Comparison of ENCODE assay signal across 14 cellular contexts in genomic region chr19:34259367-34259865, GRCh38. TPM values are rescaled to one million over a fixed set of nuclear protein-coding genes. Genes with fewer than 3 reads are reported as not detected.
DNase-seq lines count a peak whose midpoint lies in the region; ATAC-seq, FAIRE-seq and TF ChIP-seq lines count a peak whose summit lies in the region.
"Had no signal": no experiment of that assay in that cellular context is flagged by ENCODE, and none has a peak within 500 bp of the region (broad histone marks: within the 10 kb centered on the region; RNA-seq: fewer than 3 reads in every experiment).

No MANE protein-coding gene starts in this region.

- WGBS in A549 (ENCODE audit: missing lambda C conversion rate) = 90% methylated on average over 2 of the region's 2 CpGs
- 75 to 91% (median 89%) methylated on average over 2 of the region's 2 CpGs for WGBS in stomach, 5 donors

- DNase-seq in A549 (ENCODE audit: low read depth in 1 of 2, low spot score in 1 of 2) (no peak), Panc1 (ENCODE audit: low read depth, low spot score) (no peak), glutamatergic neuron (no peak), epidermal melanocyte (ENCODE audit: insufficient read length, low spot score) (no peak), stomach (no peak), hepatic stellate cell (ENCODE audit: low spot score) (no peak)
- no peak for DNase-seq in CD4-positive, alpha-beta T cell
- no peak for DNase-seq in activated CD4-positive, alpha-beta T cell treated with anti-CD3 and anti-CD28 coated beads for 1 hour
- DNase-seq: activated naive CD8-positive, alpha-beta T cell treated with anti-CD3 and anti-CD28 coated beads for 36 hours; cerebellar nuclear complex; NCI-H2171; WERI-Rb-1 had no signal

- BruUV-seq in Panc1 (replicated peaks; lab: Mats Ljungman, UMichigan) = TSS peak; percentile 31

- H3K9me3 Mint-ChIP-seq in CD4-positive, alpha-beta T cell = no peaks in the 10 kb centered on the region
- H3K9me3 Mint-ChIP-seq in glutamatergic neuron (ENCODE audit: unreplicated experiment) = peaks cover 16% of the 10 kb centered on the region
- H3K9me3 Mint-ChIP-seq: activated naive CD8-positive, alpha-beta T cell treated with anti-CD3 and anti-CD28 coated beads for 36 hours had no signal

- H3K4me1 Mint-ChIP-seq in CD4-positive, alpha-beta T cell (ENCODE audit: low read depth) = peaks cover 71% of the 10 kb centered on the region
- H3K4me1 Mint-ChIP-seq in glutamatergic neuron (ENCODE audit: low read depth, unreplicated experiment) = peaks cover 27% of the 10 kb centered on the region

- CTCF ChIA-PET in A549 (lab: Yijun Ruan, JAX) (interaction anchor here (0.9 kb wide), 1 partner anchor 99 kb away, joined by 3 read pairs; no protein-coding TSS in a partner anchor), Panc1 (lab: Charles Lee) (no interaction called here)
- CTCF ChIA-PET in CD4-positive, alpha-beta T cell (lab: Charles Lee) = no interaction called here

- TF ChIP-seq EP300 in A549 (IDR thresholded peaks at IDR 0.05) (no peak), stomach (IDR thresholded peaks at IDR 0.05) (no peak)

- TF ChIP-seq CTCF in A549 (IDR thresholded peaks at IDR 0.05) (no peak), Panc1 (IDR thresholded peaks at IDR 0.05) (no peak), glutamatergic neuron (IDR thresholded peaks at IDR 0.05; ENCODE audit: partially characterized antibody, unreplicated experiment) (no peak), stomach (IDR thresholded peaks at IDR 0.05) (no peak)
- TF ChIP-seq CTCF in CD4-positive, alpha-beta T cell (IDR thresholded peaks at IDR 0.05) = no peak

- H3K27ac Mint-ChIP-seq in CD4-positive, alpha-beta T cell = peak overlapping the region; percentile 79
- peak overlapping the region; percentile 80 for H3K27ac Mint-ChIP-seq in glutamatergic neuron (ENCODE audit: unreplicated experiment)
- H3K27ac Mint-ChIP-seq: activated naive CD8-positive, alpha-beta T cell treated with anti-CD3 and anti-CD28 coated beads for 36 hours had no signal

- no peaks in the 10 kb centered on the region for H3K36me3 ChIP-seq in Panc1 (ENCODE audit: control insufficient read depth, insufficient read depth, low read length)
- H3K36me3 ChIP-seq in stomach = peaks cover 0 to 6% (median 0%) of the 10 kb centered on the region in 4 donors
- H3K36me3 ChIP-seq: WERI-Rb-1 had no signal

- in situ Hi-C loops in Panc1 (cut with HindIII; ENCODE audit: low pct_unique_long_range_greater_than_20kb, low sequenced_read_pairs) = no loop called here

- no peak for TF ChIP-seq POLR2A in A549 (IDR thresholded peaks at IDR 0.05; ENCODE audit: low read length)
- TF ChIP-seq POLR2A in stomach (IDR thresholded peaks at IDR 0.05) = no peak

- H3K27ac ChIP-seq in A549 (no peak overlapping the region), Panc1 (ENCODE audit: low read length) (no peak overlapping the region), stomach (no peak overlapping the region)
- H3K27ac ChIP-seq in CD4-positive, alpha-beta T cell (ENCODE audit: low read depth, low read length) = no peak overlapping the region
- H3K27ac ChIP-seq: BLaER1 treated with 17β-estradiol and CSF1 and Interleukin-3, amounts not matched to agents 10 nM and 100 nM; WERI-Rb-1 had no signal

- H3K4me3 ChIP-seq in A549 = no peak overlapping the region
- no peak overlapping the region for H3K4me3 ChIP-seq in Panc1 (ENCODE audit: low read depth in 2 of 2, low read length in 2 of 2)
- no peak overlapping the region for H3K4me3 ChIP-seq in stomach
- H3K4me3 ChIP-seq: BLaER1 treated with 17β-estradiol and CSF1 and Interleukin-3, amounts not matched to agents 10 nM and 100 nM had no signal

- H3K27me3 ChIP-seq in CD4-positive, alpha-beta T cell (ENCODE audit: control insufficient read depth, insufficient read depth, low read length) = no peaks in the 10 kb centered on the region
- H3K27me3 ChIP-seq in Panc1 (ENCODE audit: control insufficient read depth, insufficient read depth, low read length) (no peaks in the 10 kb centered on the region), stomach (no peaks in the 10 kb centered on the region)
- H3K27me3 ChIP-seq: BLaER1 treated with 17β-estradiol and CSF1 and Interleukin-3, amounts not matched to agents 10 nM and 100 nM had no signal

- POLR2A ChIA-PET in A549 (lab: Yijun Ruan, JAX) = no interaction called here
- POLR2A ChIA-PET in CD4-positive, alpha-beta T cell (lab: Charles Lee) = interaction anchor here (0.6 kb wide), 1 partner anchor 32 kb away, joined by 3 read pairs; no protein-coding TSS in a partner anchor
- POLR2A ChIA-PET in Panc1 (lab: Charles Lee) = no interaction called here

- intact Hi-C loops in CD4-positive, alpha-beta T cell (cut with DNase I, micrococcal nuclease) = loop anchor here in 1 of 2 experiments (5.0 kb wide), 1 partner anchor 42 kb away; no protein-coding TSS in a partner anchor
- intact Hi-C loops in Panc1 (cut with micrococcal nuclease; ENCODE audit: unreplicated experiment) = no loop called here
- intact Hi-C loops in stomach (cut with DNase I; ENCODE audit: low total_unique reads) = no loop called here

- ATAC-seq in A549 (no peak), Panc1 (no peak)
- ATAC-seq in CD4-positive, alpha-beta T cell (ENCODE audit: poor library complexity) = no peak

- peaks cover 39% of the 10 kb centered on the region for H3K36me3 Mint-ChIP-seq in CD4-positive, alpha-beta T cell (ENCODE audit: low read depth)
- H3K36me3 Mint-ChIP-seq in glutamatergic neuron (ENCODE audit: unreplicated experiment) = no peaks in the 10 kb centered on the region

- peak overlapping the region; percentile 46 for H3K4me3 Mint-ChIP-seq in CD4-positive, alpha-beta T cell
- H3K4me3 Mint-ChIP-seq in glutamatergic neuron (ENCODE audit: unreplicated experiment) = peak overlapping the region; percentile 53
- H3K4me3 Mint-ChIP-seq: activated naive CD8-positive, alpha-beta T cell treated with anti-CD3 and anti-CD28 coated beads for 36 hours had no signal

- peak; percentile 95 for FAIRE-seq in A549 (lab: Jason Lieb, UNC)
- FAIRE-seq: GM12892 had no signal

- TF ChIP-seq RAD21 in A549 (conservative IDR thresholded peaks at IDR 0.05 in 1 of 2, IDR thresholded peaks at IDR 0.05 in 1 of 2) = no peak

- H3K27me3 Mint-ChIP-seq in CD4-positive, alpha-beta T cell = no peaks in the 10 kb centered on the region
- peaks cover 5% of the 10 kb centered on the region for H3K27me3 Mint-ChIP-seq in glutamatergic neuron (ENCODE audit: unreplicated experiment)
- H3K27me3 Mint-ChIP-seq: activated naive CD8-positive, alpha-beta T cell treated with anti-CD3 and anti-CD28 coated beads for 36 hours had no signal

- H3K4me2 ChIP-seq in A549 = no peak overlapping the region

- H3K9me3 ChIP-seq in A549 (no peaks in the 10 kb centered on the region), Panc1 (ENCODE audit: control insufficient read depth, insufficient read depth, low read depth, low read length) (no peaks in the 10 kb centered on the region), stomach (no peaks in the 10 kb centered on the region)
- H3K9me3 ChIP-seq in CD4-positive, alpha-beta T cell (ENCODE audit: control insufficient read depth, low read length) = no peaks in the 10 kb centered on the region

- H3K4me1 ChIP-seq in A549 (peaks cover 52% of the 10 kb centered on the region), Panc1 (ENCODE audit: control insufficient read depth, insufficient read depth, low read length) (peaks cover 15% of the 10 kb centered on the region), stomach (peaks cover 10 to 73% (median 23%) of the 10 kb centered on the region in 4 donors)

TF ChIP-seq in A549, 52 proteins besides CTCF, POLR2A, EP300 and RAD21:
- TF ChIP-seq BHLHE40 (IDR thresholded peaks at IDR 0.05; ENCODE audit: low read depth, low read length) = no peak
- TF ChIP-seq MYC (IDR thresholded peaks at IDR 0.05; ENCODE audit: borderline replicate concordance, low read length) = no peak
- TF ChIP-seq, protein P1, sequence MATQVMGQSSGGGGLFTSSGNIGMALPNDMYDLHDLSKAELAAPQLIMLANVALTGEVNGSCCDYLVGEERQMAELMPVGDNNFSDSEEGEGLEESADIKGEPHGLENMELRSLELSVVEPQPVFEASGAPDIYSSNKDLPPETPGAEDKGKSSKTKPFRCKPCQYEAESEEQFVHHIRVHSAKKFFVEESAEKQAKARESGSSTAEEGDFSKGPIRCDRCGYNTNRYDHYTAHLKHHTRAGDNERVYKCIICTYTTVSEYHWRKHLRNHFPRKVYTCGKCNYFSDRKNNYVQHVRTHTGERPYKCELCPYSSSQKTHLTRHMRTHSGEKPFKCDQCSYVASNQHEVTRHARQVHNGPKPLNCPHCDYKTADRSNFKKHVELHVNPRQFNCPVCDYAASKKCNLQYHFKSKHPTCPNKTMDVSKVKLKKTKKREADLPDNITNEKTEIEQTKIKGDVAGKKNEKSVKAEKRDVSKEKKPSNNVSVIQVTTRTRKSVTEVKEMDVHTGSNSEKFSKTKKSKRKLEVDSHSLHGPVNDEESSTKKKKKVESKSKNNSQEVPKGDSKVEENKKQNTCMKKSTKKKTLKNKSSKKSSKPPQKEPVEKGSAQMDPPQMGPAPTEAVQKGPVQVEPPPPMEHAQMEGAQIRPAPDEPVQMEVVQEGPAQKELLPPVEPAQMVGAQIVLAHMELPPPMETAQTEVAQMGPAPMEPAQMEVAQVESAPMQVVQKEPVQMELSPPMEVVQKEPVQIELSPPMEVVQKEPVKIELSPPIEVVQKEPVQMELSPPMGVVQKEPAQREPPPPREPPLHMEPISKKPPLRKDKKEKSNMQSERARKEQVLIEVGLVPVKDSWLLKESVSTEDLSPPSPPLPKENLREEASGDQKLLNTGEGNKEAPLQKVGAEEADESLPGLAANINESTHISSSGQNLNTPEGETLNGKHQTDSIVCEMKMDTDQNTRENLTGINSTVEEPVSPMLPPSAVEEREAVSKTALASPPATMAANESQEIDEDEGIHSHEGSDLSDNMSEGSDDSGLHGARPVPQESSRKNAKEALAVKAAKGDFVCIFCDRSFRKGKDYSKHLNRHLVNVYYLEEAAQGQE (IDR thresholded peaks at IDR 0.05) = peak; percentile 29; the same call in 1 of the 2 replicates
- peak; percentile 19 for TF ChIP-seq MAFK (IDR thresholded peaks at IDR 0.05; ENCODE audit: partially characterized antibody)
TF ChIP-seq in A549: peak in this region for 2.

RNA-seq across cellular contexts. Expression of gene GARRE1, which starts 5.1 kb away (rescaled TPM):
- polyA plus RNA-seq in A549 (2011; rRNA removed) (19.4 and 20.0 TPM in 2 replicates), A549 (2017; fragmentation: RNase III; extraction: RNeasy Plus Mini Kit Qiagen cat#74134 plus additional on column Dnase treatment) (9.0 to 9.6 TPM (median 9.1 TPM) in 3 replicates), stomach (1 to 10 TPM; 2.1 to 3.6 (median 3.5) TPM)
- 10.9 and 13.3 TPM in 2 replicates for polyA plus RNA-seq in A549 (2012; cell fraction: cytosol; rRNA removed)
- 15.7 and 23.1 TPM in 2 replicates for polyA plus RNA-seq in A549 (2012; cell fraction: nucleus; rRNA removed)
- 21.1 and 21.2 TPM in 2 replicates for polyA minus RNA-seq in A549 (2011; rRNA and poly(A)+ RNA removed)
- 10 to 100 TPM; 69.7 to 72.0 TPM for total RNA-seq in CD4-positive, alpha-beta T cell
- total RNA-seq in Panc1 (2021; ENCODE audit: unreplicated experiment) (19.7 TPM), glutamatergic neuron (ENCODE audit: unreplicated experiment) (34.4 TPM), stomach (10 to 100 TPM; 12.9 to 60.7 (median 20.1) TPM)
- 23.8 TPM for polyA plus RNA-seq in Panc1 (2012; ENCODE audit: insufficient read length)
